29 cellular contexts compared by ENCODE assay signal in genomic region chr6:73293331-73293730, GRCh38. TPM values are rescaled to one million over a fixed set of nuclear protein-coding genes. Genes with fewer than 3 reads are reported as not detected.
"Had no signal": no experiment of that assay in that cellular context is flagged by ENCODE, and none has a peak within 500 bp of the region (broad histone marks: within the 10 kb centered on the region; RNA-seq: fewer than 3 reads in every experiment).

No MANE protein-coding gene starts in this region.

- H3K36me3 ChIP-seq: colonic mucosa, esophagus squamous epithelium, gastrocnemius medialis, gastroesophageal sphincter, heart left ventricle, heart right ventricle had no signal

- H3K27me3 Mint-ChIP-seq: dendritic cell treated with granulocyte-macrophage colony-stimulating factor and Interleukin-4, amounts not matched to agents 40 ng/mL and 50 ng/mL, for 4 days; effector memory CD8-positive, alpha-beta T cell had no signal

- ATAC-seq: effector memory CD8-positive, alpha-beta T cell; esophagus mucosa; foreskin keratinocyte; gastrocnemius medialis; gastroesophageal sphincter; heart left ventricle; heart right ventricle had no signal

- H3K27me3 ChIP-seq: colonic mucosa, dorsolateral prefrontal cortex, esophagus muscularis mucosa, esophagus squamous epithelium, foreskin keratinocyte, gastrocnemius medialis, gastroesophageal sphincter, hepatocyte had no signal

- H3K27ac ChIP-seq: colonic mucosa, coronary artery, dorsolateral prefrontal cortex, epithelial cell of prostate, esophagus muscularis mucosa, esophagus squamous epithelium, foreskin keratinocyte, gastrocnemius medialis, gastroesophageal sphincter, heart left ventricle, heart right ventricle, hepatocyte had no signal

- H3K9me3 ChIP-seq: colonic mucosa, esophagus muscularis mucosa, esophagus squamous epithelium, gastrocnemius medialis, gastroesophageal sphincter, heart right ventricle had no signal

- H3K27ac Mint-ChIP-seq: dendritic cell treated with granulocyte-macrophage colony-stimulating factor and Interleukin-4, amounts not matched to agents 40 ng/mL and 50 ng/mL, for 4 days; effector memory CD8-positive, alpha-beta T cell; endodermal cell had no signal

- H3K9me3 Mint-ChIP-seq: dendritic cell treated with granulocyte-macrophage colony-stimulating factor and Interleukin-4, amounts not matched to agents 40 ng/mL and 50 ng/mL, for 4 days; effector memory CD8-positive, alpha-beta T cell had no signal

- DNase-seq: colonic mucosa; cortex of kidney; dermis blood vessel endothelial cell; dorsolateral prefrontal cortex; effector CD4-positive, alpha-beta T cell; effector CD8-positive, alpha-beta T cell; effector memory CD4-positive, alpha-beta T cell; effector memory CD8-positive, alpha-beta T cell; endodermal cell; erythroblast; esophagus squamous epithelium; foreskin fibroblast; foreskin keratinocyte; foreskin melanocyte; gastrocnemius medialis; glutamatergic neuron; heart left ventricle; heart right ventricle had no signal

- H3K79me2 ChIP-seq: hepatocyte had no signal

- H2AFZ ChIP-seq: hepatocyte had no signal

- FAIRE-seq: colon, endometrium, endothelial cell of umbilical vein, frontal cortex had no signal

- H3K4me3 ChIP-seq: colonic mucosa, coronary artery, dorsolateral prefrontal cortex, esophagus muscularis mucosa, esophagus squamous epithelium, gastrocnemius medialis, gastroesophageal sphincter, heart left ventricle, heart right ventricle, hepatocyte had no signal

- H3K4me2 ChIP-seq: hepatocyte had no signal

- H3K4me1 ChIP-seq: colonic mucosa, esophagus muscularis mucosa, esophagus squamous epithelium, foreskin keratinocyte, gastrocnemius medialis, gastroesophageal sphincter, heart left ventricle, heart right ventricle had no signal

- H3K4me1 Mint-ChIP-seq: endodermal cell had no signal

- H3K4me3 Mint-ChIP-seq: dendritic cell treated with granulocyte-macrophage colony-stimulating factor and Interleukin-4, amounts not matched to agents 40 ng/mL and 50 ng/mL, for 4 days; effector memory CD8-positive, alpha-beta T cell; endodermal cell had no signal

RNA-seq across cellular contexts. Expression of gene KHDC1, which starts 30.3 kb away (rescaled TPM):
- total RNA-seq: dermis blood vessel endothelial cell, gastrocnemius medialis had no signal
